In genomic region chr7:17619194-17619818, GRCh38 we compare ENCODE assay signal across 1 cellular context.
TF ChIP-seq lines count a peak whose summit lies in the region.

No MANE protein-coding gene starts in this region.

TF ChIP-seq in IMR-90, 13 proteins besides CTCF, POLR2A, EP300 and RAD21 (continued from another document):
- TF ChIP-seq RCOR1 (IDR thresholded peaks at IDR 0.05; ENCODE audit: insufficient replicate concordance, low read length): no peak
- no peak for TF ChIP-seq MAZ (IDR thresholded peaks at IDR 0.05; ENCODE audit: borderline replicate concordance, low read depth, low read length)
- TF ChIP-seq NFE2L2 (IDR thresholded peaks at IDR 0.05; ENCODE audit: low read depth, low read length): no peak
- no peak for TF ChIP-seq CEBPB (IDR thresholded peaks at IDR 0.05; ENCODE audit: low read depth, low read length)
- TF ChIP-seq BHLHE40 (IDR thresholded peaks at IDR 0.05; ENCODE audit: low read depth, low read length): no peak
- TF ChIP-seq FOS (IDR thresholded peaks at IDR 0.05; ENCODE audit: low read depth, low read length): no peak
